In genomic region chr4:126604273-126604867, GRCh38 we compare ENCODE assay signal across 7 cellular contexts.
DNase-seq lines count a peak whose midpoint lies in the region; ATAC-seq and TF ChIP-seq lines count a peak whose summit lies in the region.

No MANE protein-coding gene starts in this region.

- no peaks in the 10 kb centered on the region for H3F3A ChIP-seq in SU-DHL-6 (ENCODE audit: insufficient read depth)

- TF ChIP-seq POLR2A in heart left ventricle (IDR thresholded peaks at IDR 0.05) = no peak

- H2AFZ ChIP-seq in SU-DHL-6 (ENCODE audit: low read depth, low read length, severe bottlenecking) = no peak overlapping the region

- H3K9me2 ChIP-seq in SU-DHL-6 (replicated peaks; ENCODE audit: insufficient read depth, low read length) = no peaks in the 10 kb centered on the region

- H3K27ac ChIP-seq in HL-60 (replicated peaks) (no peak overlapping the region), SU-DHL-6 (ENCODE audit: low read depth, low read length) (no peak overlapping the region), heart left ventricle (no peak overlapping the region), tibial artery (no peak overlapping the region)

- in situ Hi-C loops in GM13977 (cut with MboI; ENCODE audit: low pct_unique_long_range_greater_than_20kb, low sequenced_read_pairs, unreplicated experiment) = no loop called here

- H3K4me3 ChIP-seq in HL-60 (replicated peaks; ENCODE audit: insufficient read depth, low read length) = no peak overlapping the region
- no peak overlapping the region for H3K4me3 ChIP-seq in SU-DHL-6 (ENCODE audit: insufficient read depth, low read length, poor library complexity, severe bottlenecking)
- H3K4me3 ChIP-seq in heart left ventricle = no peak overlapping the region
- H3K4me3 ChIP-seq in tibial artery = no peak overlapping the region

- intact Hi-C loops in heart left ventricle (cut with DNase I) (loop anchor here in 6 of 10 donors (5.0 to 10.0 kb wide), 3 partner anchors 380 to 1292 kb away; partner anchors contain the start of gene FAT4 (in 6 of the 6)), tibial artery (cut with DNase I; ENCODE audit: low total_unique reads) (no loop called here)

- H3K4me1 ChIP-seq in heart left ventricle = no peaks in the 10 kb centered on the region
- H3K4me1 ChIP-seq in tibial artery = no peaks in the 10 kb centered on the region

- TF ChIP-seq CTCF in GM13977 (IDR thresholded peaks at IDR 0.05; ENCODE audit: extremely low read depth, insufficient read depth, missing control alignments) = peak; percentile 64
- peak; percentile 27 for TF ChIP-seq CTCF in HL-60 (IDR thresholded peaks at IDR 0.05; ENCODE audit: insufficient read depth, low read length)
- peak; percentile 29 for TF ChIP-seq CTCF in SU-DHL-6 (IDR thresholded peaks at IDR 0.05; ENCODE audit: insufficient read depth, low read length, poor library complexity, severe bottlenecking)
- TF ChIP-seq CTCF in heart left ventricle (IDR thresholded peaks at IDR 0.05) = peak; percentile 39 to 73 (median 60)
- TF ChIP-seq CTCF in tibial artery (IDR thresholded peaks at IDR 0.05) = peak; percentile 65 to 68

- H3K79me2 ChIP-seq in SU-DHL-6 (ENCODE audit: insufficient read depth, low read length) = no peaks in the 10 kb centered on the region

- WGBS in heart left ventricle, 4 donors = 38 to 48% (median 41%) methylated on average over 3 of the region's 3 CpGs

- ATAC-seq in heart left ventricle (peak in 1 of 4 donors; percentile 68), HG03135 (IDR thresholded peaks at IDR 0.05; ENCODE audit: unreplicated experiment) (no peak)

- H3K9me3 ChIP-seq in SU-DHL-6 (ENCODE audit: insufficient read depth, low read length) (no peaks in the 10 kb centered on the region), heart left ventricle (no peaks in the 10 kb centered on the region), tibial artery (no peaks in the 10 kb centered on the region)

- no peaks in the 10 kb centered on the region for H3K27me3 ChIP-seq in HL-60 (ENCODE audit: insufficient read depth, poor library complexity, severe bottlenecking)
- no peaks in the 10 kb centered on the region for H3K27me3 ChIP-seq in SU-DHL-6 (ENCODE audit: low read length)
- H3K27me3 ChIP-seq in heart left ventricle = no peaks in the 10 kb centered on the region
- no peaks in the 10 kb centered on the region for H3K27me3 ChIP-seq in tibial artery

- DNase-seq in GM13977 (ENCODE audit: low spot score) (peak; percentile 17), HL-60 (ENCODE audit: low read depth in 1 of 2, low spot score in 1 of 2) (peak in 1 of 2 experiments; percentile 3), heart left ventricle (peak in 1 of 5 donors; percentile 37), tibial artery (peak in 1 of 2 donors; percentile 37), activated gamma-delta T cell treated with Interleukin-2 at 50 U/mL for 16 hours (no peak)

- H4K20me1 ChIP-seq in SU-DHL-6 (ENCODE audit: low read depth, low read length) = no peaks in the 10 kb centered on the region

- H3K4me2 ChIP-seq in SU-DHL-6 (ENCODE audit: low read depth, low read length, poor library complexity, severe bottlenecking) = no peak overlapping the region

- H3K9ac ChIP-seq in SU-DHL-6 (ENCODE audit: low read length) = no peak overlapping the region

- H3K36me3 ChIP-seq in SU-DHL-6 (ENCODE audit: low read length) = no peaks in the 10 kb centered on the region
- H3K36me3 ChIP-seq in heart left ventricle = no peaks in the 10 kb centered on the region
- H3K36me3 ChIP-seq in tibial artery = no peaks in the 10 kb centered on the region
